27 cellular contexts compared by ENCODE assay signal in the genomic region with DNA sequence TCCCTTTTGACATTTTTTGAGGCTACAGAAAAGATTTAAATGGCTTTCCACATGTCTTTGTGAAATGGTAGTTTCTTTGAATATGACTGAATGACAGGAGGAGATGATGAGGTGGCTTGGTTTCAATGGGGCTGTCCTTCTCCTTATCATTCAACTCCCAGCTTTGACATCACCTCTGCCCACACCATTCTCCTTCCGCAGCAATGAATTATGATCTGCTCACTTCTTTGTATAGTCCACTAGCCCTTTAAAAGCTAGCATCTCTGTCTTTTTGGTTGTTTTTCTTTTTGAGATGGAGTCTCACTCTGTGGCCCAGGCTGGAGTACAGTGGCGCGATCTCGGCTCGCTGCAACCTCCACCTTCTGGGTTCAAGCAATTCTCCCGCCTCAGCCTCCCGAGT.
"Had no signal": no experiment of that assay in that cellular context is flagged by ENCODE, and none has a peak within 500 bp of the region (broad histone marks: within the 10 kb centered on the region; RNA-seq: fewer than 3 reads in every experiment).

No MANE protein-coding gene starts in this region.

- H3K4me1 Mint-ChIP-seq: naive B cell; naive thymus-derived CD8-positive, alpha-beta T cell had no signal

- H3K36me3 Mint-ChIP-seq: mesothelial cell of epicardium; naive B cell; naive thymus-derived CD8-positive, alpha-beta T cell had no signal

- H3K4me1 ChIP-seq: esophagus squamous epithelium, gastrocnemius medialis, left lung, lower lobe of right lung had no signal

- H3K9me3 Mint-ChIP-seq: dendritic cell treated with granulocyte-macrophage colony-stimulating factor and Interleukin-4, amounts not matched to agents 40 ng/mL and 50 ng/mL, for 4 days; effector memory CD8-positive, alpha-beta T cell; endodermal cell; mesothelial cell of epicardium; naive thymus-derived CD8-positive, alpha-beta T cell had no signal

- H3K27ac Mint-ChIP-seq: dendritic cell treated with granulocyte-macrophage colony-stimulating factor and Interleukin-4, amounts not matched to agents 40 ng/mL and 50 ng/mL, for 4 days; effector memory CD8-positive, alpha-beta T cell; endodermal cell; mesothelial cell of epicardium; naive B cell; naive thymus-derived CD8-positive, alpha-beta T cell had no signal

- H3K4me3 Mint-ChIP-seq: dendritic cell treated with granulocyte-macrophage colony-stimulating factor and Interleukin-4, amounts not matched to agents 40 ng/mL and 50 ng/mL, for 4 days; effector memory CD8-positive, alpha-beta T cell; endodermal cell; mesothelial cell of epicardium; naive B cell; naive thymus-derived CD8-positive, alpha-beta T cell had no signal

- H3K36me3 ChIP-seq: esophagus squamous epithelium, gastrocnemius medialis, heart right ventricle, left lung, lower lobe of right lung had no signal

- ATAC-seq: effector memory CD8-positive, alpha-beta T cell; esophagus mucosa; gastrocnemius medialis; heart right ventricle; left cardiac atrium; left lung; left ventricle myocardium superior; lower lobe of right lung; mucosa of descending colon; naive thymus-derived CD8-positive, alpha-beta T cell had no signal

- DNase-seq: cortex of kidney; effector CD8-positive, alpha-beta T cell; effector memory CD8-positive, alpha-beta T cell; endodermal cell; esophagus squamous epithelium; foreskin fibroblast; foreskin melanocyte; gastrocnemius medialis; glutamatergic neuron; head of caudate nucleus; heart right ventricle; hippocampal formation; left cardiac atrium; left lung; left ventricle myocardium superior; lower lobe of right lung; mesenchymal stem cell; mucosa of descending colon; naive B cell; naive thymus-derived CD8-positive, alpha-beta T cell had no signal

- FAIRE-seq: endometrium, islet of Langerhans, keratinocyte had no signal

- H3K9me3 ChIP-seq: esophagus squamous epithelium, gastrocnemius medialis, heart right ventricle, left lung, lower lobe of right lung, mucosa of descending colon had no signal

- H3K4me3 ChIP-seq: esophagus squamous epithelium, gastrocnemius medialis, heart right ventricle, left lung, lower lobe of right lung, mucosa of descending colon had no signal

- H3K27me3 ChIP-seq: esophagus squamous epithelium, gastrocnemius medialis, heart right ventricle, left lung had no signal

- H3K27me3 Mint-ChIP-seq: dendritic cell treated with granulocyte-macrophage colony-stimulating factor and Interleukin-4, amounts not matched to agents 40 ng/mL and 50 ng/mL, for 4 days had no signal

- H3K27ac ChIP-seq: epithelial cell of prostate, esophagus squamous epithelium, gastrocnemius medialis, heart right ventricle, left lung, lower lobe of right lung had no signal
